Comparison of ENCODE assay signal across 13 cellular contexts in the genomic region with DNA sequence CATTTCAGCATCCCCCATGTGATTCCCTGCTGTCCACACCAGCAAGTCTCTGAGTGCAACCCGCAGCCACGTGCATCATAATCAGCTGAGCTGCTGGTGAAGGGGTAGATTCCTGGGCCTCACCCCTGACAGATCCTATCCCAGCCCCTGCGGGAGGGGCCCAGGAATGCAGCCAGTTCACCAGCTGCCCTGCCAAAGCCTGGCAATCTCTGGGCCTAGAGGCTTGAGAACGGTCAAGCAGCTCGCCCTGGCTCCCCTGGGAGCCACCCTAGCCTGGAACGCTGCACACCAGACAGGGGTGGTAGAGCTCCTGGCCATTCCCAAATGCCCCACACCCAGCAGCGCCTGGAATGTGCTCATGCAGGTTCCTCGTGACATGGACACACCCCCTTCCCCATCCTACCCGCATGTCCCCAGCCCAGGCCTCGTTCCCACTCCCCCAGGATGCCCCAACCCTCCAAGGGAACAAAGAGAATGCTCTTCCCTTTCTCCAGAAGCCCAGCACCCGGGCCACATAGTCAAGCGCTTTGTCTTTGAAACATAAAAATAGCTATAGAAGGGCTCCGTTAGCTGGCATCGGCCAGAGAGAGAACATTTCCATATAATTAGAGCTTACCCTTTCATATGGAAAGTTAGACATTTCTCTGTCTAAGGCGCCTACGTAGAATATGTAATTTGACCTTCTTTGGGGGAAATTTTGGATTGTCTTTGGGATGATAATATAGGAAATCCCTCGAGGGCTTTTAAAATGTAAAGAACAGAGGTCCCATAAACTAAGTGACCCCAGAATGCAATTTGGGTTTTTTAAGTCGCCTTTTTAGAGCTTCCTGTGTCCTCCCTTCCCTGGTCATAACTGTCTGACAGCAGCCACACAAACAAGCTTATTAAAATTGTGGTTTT. TPM values are rescaled to one million over a fixed set of nuclear protein-coding genes. Genes with fewer than 3 reads are reported as not detected.
A peak's percentile ranks its signal among the peaks of the same experiment; 100 is the strongest.
DNase-seq lines count a peak whose midpoint lies in the region; ATAC-seq, FAIRE-seq and TF ChIP-seq lines count a peak whose summit lies in the region.
"Had no signal": no experiment of that assay in that cellular context is flagged by ENCODE, and none has a peak within 500 bp of the region (broad histone marks: within the 10 kb centered on the region; RNA-seq: fewer than 3 reads in every experiment).

No MANE protein-coding gene starts in this region.

- H3K4me1 Mint-ChIP-seq in Caco-2 (ENCODE audit: low read depth, unreplicated experiment) = peaks cover 42% of the 10 kb centered on the region
- H3K4me1 Mint-ChIP-seq: natural killer cell had no signal

- BruUV-seq in Caco-2 (replicated peaks; lab: Mats Ljungman, UMichigan) = no TSS peak

- peak overlapping the region in 3 of 4 donors; percentile 6 to 51 (median 28) for H3K27ac ChIP-seq in body of pancreas
- H3K27ac ChIP-seq in pancreas = peak overlapping the region in 3 of 4 donors; percentile 8 to 37 (median 28)

- no peak overlapping the region for H3K4me3 ChIP-seq in Caco-2 (ENCODE audit: low read depth, low read length)
- H3K4me3 ChIP-seq in body of pancreas = no peak overlapping the region
- H3K4me3 ChIP-seq in pancreas = no peak overlapping the region

- H3K9me3 Mint-ChIP-seq in Caco-2 (ENCODE audit: unreplicated experiment) = no peaks in the 10 kb centered on the region
- H3K9me3 Mint-ChIP-seq: natural killer cell had no signal

- no peak for FAIRE-seq in pancreas (lab: Jason Lieb, UNC)
- FAIRE-seq: GM12891 had no signal

- TF ChIP-seq CTCF in Caco-2 (IDR thresholded peaks at IDR 0.05; ENCODE audit: insufficient read depth in 1 of 2, low read depth in 1 of 2, low read length in 1 of 2, severe bottlenecking in 1 of 2, unreplicated experiment in 1 of 2) (no peak), body of pancreas (IDR thresholded peaks at IDR 0.05) (no peak), pancreas (IDR thresholded peaks at IDR 0.05) (no peak)

- H3K27me3 Mint-ChIP-seq in Caco-2 (ENCODE audit: insufficient read depth, unreplicated experiment) = no peaks in the 10 kb centered on the region

- DNase-seq in Caco-2 (peak; percentile 75 to 85), body of pancreas (peak in 3 of 4 donors; percentile 31 to 48 (median 46)), hepatic stellate cell (ENCODE audit: low spot score) (peak; percentile 57), pancreas (no peak), NCI-H82 (lab: John Stamatoyannopoulos, UW) (no peak), SHP77 (lab: John Stamatoyannopoulos, UW) (no peak)
- DNase-seq in stimulated activated CD8-positive, alpha-beta memory T cell treated with anti-CD3 and anti-CD28 coated beads, Interleukin-4, amount 100 ng/mL, for 48 hours = no peak
- DNase-seq: natural killer cell, NCI-H1105 treated with DMSO at 0.1 percent for 48 hours had no signal

- peaks cover 48% of the 10 kb centered on the region for H3K36me3 Mint-ChIP-seq in Caco-2 (ENCODE audit: insufficient read depth, unreplicated experiment)
- H3K36me3 Mint-ChIP-seq: natural killer cell had no signal

- TF ChIP-seq POLR2A in body of pancreas (IDR thresholded peaks at IDR 0.05) = no peak

- H3K9me3 ChIP-seq in Caco-2 = no peaks in the 10 kb centered on the region
- H3K9me3 ChIP-seq in body of pancreas = no peaks in the 10 kb centered on the region
- no peaks in the 10 kb centered on the region for H3K9me3 ChIP-seq in pancreas

- POLR2A ChIA-PET in Caco-2 (lab: Charles Lee) = interaction anchor here (1.0 to 1.6 kb wide), 2 partner anchors 16 to 24 kb away, joined by 4 to 6 read pairs; no protein-coding TSS in a partner anchor

- H3K4me1 ChIP-seq in Caco-2 (peaks cover 27% of the 10 kb centered on the region), body of pancreas (peaks cover 22% of the 10 kb centered on the region), pancreas (peaks cover 0 to 8% (median 3%) of the 10 kb centered on the region in 3 donors)

- H3K27me3 ChIP-seq in Caco-2 (replicated peaks; ENCODE audit: control insufficient read depth, insufficient read depth, low read length) (no peaks in the 10 kb centered on the region), body of pancreas (no peaks in the 10 kb centered on the region), pancreas (no peaks in the 10 kb centered on the region)

- intact Hi-C loops in Caco-2 (cut with micrococcal nuclease; ENCODE audit: unreplicated experiment) = loop anchor here (1.0 to 5.0 kb wide), 2 partner anchors 16 to 1773 kb away; no protein-coding TSS in a partner anchor
- intact Hi-C loops in body of pancreas (cut with DNase I) = no loop called here
- intact Hi-C loops in pancreas (cut with DNase I) = no loop called here

- H3K27ac Mint-ChIP-seq in Caco-2 (ENCODE audit: unreplicated experiment) = peak overlapping the region; percentile 90
- H3K27ac Mint-ChIP-seq: natural killer cell had no signal

- WGBS in body of pancreas, 2 donors = 67 to 77% methylated on average over 15 to 18 of the region's 18 CpGs
- 67 to 71% methylated on average over 18 of the region's 18 CpGs for WGBS in pancreas, 2 donors

- H3K4me3 Mint-ChIP-seq in Caco-2 (ENCODE audit: unreplicated experiment) = peak overlapping the region; percentile 15
- H3K4me3 Mint-ChIP-seq: natural killer cell had no signal

- CTCF ChIA-PET in Caco-2 (lab: Charles Lee) = interaction anchor here (0.7 to 1.5 kb wide), 3 partner anchors 16 to 163 kb away, joined by 3 to 5 read pairs (median 5); no protein-coding TSS in a partner anchor

- no peaks in the 10 kb centered on the region; the same call in 1 of the 2 replicates for H3K36me3 ChIP-seq in Caco-2 (ENCODE audit: control insufficient read depth, insufficient read depth, low read length)
- H3K36me3 ChIP-seq in body of pancreas (replicated peaks in 1 of 2; ENCODE audit: insufficient read depth in 1 of 2, low read depth in 2 of 2) = no peaks in the 10 kb centered on the region
- H3K36me3 ChIP-seq in pancreas = peaks cover 0 to 8% (median 0%) of the 10 kb centered on the region in 3 donors

- ATAC-seq in body of pancreas (peak; percentile 41), pancreas (peak; percentile 17 to 46 (median 33)), GM21447 (IDR thresholded peaks at IDR 0.05; ENCODE audit: unreplicated experiment) (no peak)
- ATAC-seq: activated CD4-positive, CD25-positive, alpha-beta regulatory T cell treated with anti-CD3 and anti-CD28 coated beads, Interleukin-2, amount 50 U/mL, for 24 hours; natural killer cell; Panc1 had no signal

RNA-seq across cellular contexts. Expression of gene CEP295NL, which starts 3.4 kb away (rescaled TPM):
- 1.7 and 2.0 TPM in 2 replicates for total RNA-seq in Caco-2 (2022)
- total RNA-seq in body of pancreas = 1 to 10 TPM; 1.3 to 3.1 TPM
- total RNA-seq in pancreas = 1 to 10 TPM in 5 of 6 donors, under 1 TPM in 1; 0.87 to 5.1 (median 2.7) TPM
- 1 to 10 TPM in 1 of 2 donors, under 1 TPM in 1; 0.21 to 4.1 TPM for polyA plus RNA-seq in pancreas

RNA-seq across cellular contexts. Expression of gene TIMP2, which starts 25.6 kb away (rescaled TPM):
- total RNA-seq in Caco-2 (2022) (63.8 and 70.1 TPM in 2 replicates), body of pancreas (10 to 100 TPM; 50.1 to 53.7 TPM), pancreas (100 to 1,000 TPM in 1 of 6 donors, 10 to 100 TPM in 5; 39.9 to 128 (median 57.6) TPM)
- polyA plus RNA-seq in pancreas = 10 to 100 TPM; 22.2 to 42.7 TPM

RNA-seq across cellular contexts. Expression of gene USP36, which starts 59.0 kb away (rescaled TPM):
- total RNA-seq in Caco-2 (2022) (103 and 108 TPM in 2 replicates), body of pancreas (10 to 100 TPM; 28.5 to 55.4 TPM), pancreas (10 to 100 TPM; 31.2 to 58.3 (median 35.8) TPM)
- polyA plus RNA-seq in pancreas = 10 to 100 TPM; 33.1 to 41.8 TPM

Comparison
In these comparisons a context has a peak if more than half of its experiments do, and no peak if none do; other contexts are left out.
1. DNase-seq: peak in Caco-2 (2 of 2), body of pancreas (3 of 4) and hepatic stellate cell (single experiment); none in pancreas (0 of 6), NCI-H82 (single experiment), SHP77 (0 of 2) and stimulated activated CD8-positive, alpha-beta memory T cell treated with anti-CD3 and anti-CD28 coated beads, Interleukin-4, amount 100 ng/mL, for 48 hours (single experiment).